ENCODE assay signal across 28 cellular contexts in genomic region chr3:2856062-2856792, GRCh38.
DNase-seq lines count a peak whose midpoint lies in the region; ATAC-seq and TF ChIP-seq lines count a peak whose summit lies in the region.
"Had no signal": no experiment of that assay in that cellular context is flagged by ENCODE, and none has a peak within 500 bp of the region (broad histone marks: within the 10 kb centered on the region; RNA-seq: fewer than 3 reads in every experiment).

No MANE protein-coding gene starts in this region.

- peak overlapping the region; percentile 62; the same call in 1 of the 2 replicates for H2AFZ ChIP-seq in Karpas-422 (ENCODE audit: low read length)

- no peaks in the 10 kb centered on the region for H3K9me2 ChIP-seq in Karpas-422 (replicated peaks; ENCODE audit: insufficient read depth, low read length)

- H3K4me3 Mint-ChIP-seq in endodermal cell (no peak overlapping the region), nephron progenitor cell (no peak overlapping the region)
- H3K4me3 Mint-ChIP-seq: activated CD4-positive, alpha-beta T cell treated with anti-CD3 and anti-CD28 coated beads, Interleukin-2, amount 10 ng/mL, durations not matched to agents 7 days and 5 days; activated naive CD4-positive, alpha-beta T cell treated with anti-CD3 and anti-CD28 coated beads, Interleukin-2, amount 10 ng/mL, durations not matched to agents 7 days and 5 days had no signal

- no peaks in the 10 kb centered on the region for H3K36me3 Mint-ChIP-seq in endodermal cell (ENCODE audit: low read depth)
- H3K36me3 Mint-ChIP-seq in nephron progenitor cell (ENCODE audit: low read depth) = no peaks in the 10 kb centered on the region
- H3K36me3 Mint-ChIP-seq: activated naive CD4-positive, alpha-beta T cell treated with anti-CD3 and anti-CD28 coated beads, Interleukin-2, amount 10 ng/mL, durations not matched to agents 7 days and 5 days; CD4-positive, alpha-beta memory T cell had no signal

- no peak for ATAC-seq in HG03175 (IDR thresholded peaks at IDR 0.05; ENCODE audit: unreplicated experiment)
- ATAC-seq: gastrocnemius medialis, HCT116, mucosa of descending colon had no signal

- H3K27ac Mint-ChIP-seq in endodermal cell (no peak overlapping the region), nephron progenitor cell (peak overlapping the region; percentile 74)
- H3K27ac Mint-ChIP-seq: activated CD4-positive, alpha-beta T cell treated with anti-CD3 and anti-CD28 coated beads, Interleukin-2, amount 10 ng/mL, durations not matched to agents 7 days and 5 days; activated naive CD4-positive, alpha-beta T cell treated with anti-CD3 and anti-CD28 coated beads, Interleukin-2, amount 10 ng/mL, durations not matched to agents 7 days and 5 days had no signal

- H3K4me1 Mint-ChIP-seq in endodermal cell (peaks cover 8% of the 10 kb centered on the region), nephron progenitor cell (peaks cover 20% of the 10 kb centered on the region)
- H3K4me1 Mint-ChIP-seq: activated CD4-positive, alpha-beta T cell treated with anti-CD3 and anti-CD28 coated beads, Interleukin-2, amount 10 ng/mL, durations not matched to agents 7 days and 5 days; activated naive CD4-positive, alpha-beta T cell treated with anti-CD3 and anti-CD28 coated beads, Interleukin-2, amount 10 ng/mL, durations not matched to agents 7 days and 5 days had no signal

- in situ Hi-C loops in KBM-7 (cut with MboI; ENCODE audit: low pct_unique_long_range_greater_than_20kb, low sequenced_read_pairs) = no loop called here

- H3K9me3 ChIP-seq in Karpas-422 (ENCODE audit: low read length) = no peaks in the 10 kb centered on the region
- H3K9me3 ChIP-seq in endodermal cell (ENCODE audit: control insufficient read depth, low read length) = no peaks in the 10 kb centered on the region
- H3K9me3 ChIP-seq: breast epithelium, gastrocnemius medialis, mucosa of descending colon, neutrophil, prostate gland had no signal

- peaks cover 34% of the 10 kb centered on the region for H3K27me3 Mint-ChIP-seq in endodermal cell (ENCODE audit: insufficient read depth)
- H3K27me3 Mint-ChIP-seq in nephron progenitor cell (ENCODE audit: low read depth, poor library complexity) = no peaks in the 10 kb centered on the region
- H3K27me3 Mint-ChIP-seq: activated naive CD4-positive, alpha-beta T cell treated with anti-CD3 and anti-CD28 coated beads, Interleukin-2, amount 10 ng/mL, durations not matched to agents 7 days and 5 days; CD4-positive, alpha-beta memory T cell had no signal

- H3K9ac ChIP-seq in Karpas-422 (ENCODE audit: low read length) = 0 out of 2 replicates have a peak overlapping the region, but pooled peaks have one; percentile 23
- no peak overlapping the region for H3K9ac ChIP-seq in endodermal cell (ENCODE audit: extremely low read depth, low read length, poor library complexity, severe bottlenecking)

- H3K36me3 ChIP-seq in Karpas-422 (ENCODE audit: insufficient read depth, low read length) = no peaks in the 10 kb centered on the region; the same call in 1 of the 2 replicates
- no peaks in the 10 kb centered on the region for H3K36me3 ChIP-seq in endodermal cell (ENCODE audit: control insufficient read depth, insufficient read depth, low read length)
- H3K36me3 ChIP-seq: breast epithelium, gastrocnemius medialis, neutrophil, prostate gland had no signal

- H3K4me3 ChIP-seq in Karpas-422 (ENCODE audit: low read length) (no peak overlapping the region), endodermal cell (ENCODE audit: low read length) (no peak overlapping the region)
- H3K4me3 ChIP-seq: breast epithelium, gastrocnemius medialis, mucosa of descending colon, prostate gland had no signal

- no peaks in the 10 kb centered on the region for H4K20me1 ChIP-seq in Karpas-422 (ENCODE audit: insufficient read depth, low read depth, low read length)

- no peaks in the 10 kb centered on the region for H3K27me3 ChIP-seq in Karpas-422 (ENCODE audit: low read length)
- H3K27me3 ChIP-seq in endodermal cell (ENCODE audit: control insufficient read depth, insufficient read depth, low read length, poor library complexity, severe bottlenecking) = no peaks in the 10 kb centered on the region
- H3K27me3 ChIP-seq: breast epithelium, gastrocnemius medialis, neutrophil had no signal

- no peaks in the 10 kb centered on the region for H3K79me2 ChIP-seq in Karpas-422 (ENCODE audit: low read length)

- H3K9me3 Mint-ChIP-seq in endodermal cell (no peaks in the 10 kb centered on the region), nephron progenitor cell (no peaks in the 10 kb centered on the region)
- H3K9me3 Mint-ChIP-seq: activated CD4-positive, alpha-beta T cell treated with anti-CD3 and anti-CD28 coated beads, Interleukin-2, amount 10 ng/mL, durations not matched to agents 7 days and 5 days; activated naive CD4-positive, alpha-beta T cell treated with anti-CD3 and anti-CD28 coated beads, Interleukin-2, amount 10 ng/mL, durations not matched to agents 7 days and 5 days; CD4-positive, alpha-beta memory T cell had no signal

- no peak overlapping the region for H3K27ac ChIP-seq in Karpas-422 (ENCODE audit: low read length)
- no peak overlapping the region for H3K27ac ChIP-seq in endodermal cell (ENCODE audit: low read depth, low read length)
- H3K27ac ChIP-seq: 22Rv1, breast epithelium, gastrocnemius medialis, neutrophil, prostate gland, VCaP had no signal

- DNase-seq in DMS 273 (lab: John Stamatoyannopoulos, UW; ENCODE audit: unreplicated experiment) (peak; percentile 1), DMS 273 treated with DMSO at 0.1 percent for 48 hours (lab: John Stamatoyannopoulos, UW) (no peak), Karpas-422 (peak; percentile 63), endodermal cell (peak; percentile 57), nephron progenitor cell (no peak), NCI-H1092 treated with DMSO at 0.1 percent for 48 hours (lab: John Stamatoyannopoulos, UW) (no peak), KBM-7 (no peak)
- DNase-seq: activated CD4-positive, alpha-beta T cell treated with anti-CD3 and anti-CD28 coated beads, Interleukin-2, amount 10 ng/mL, durations not matched to agents 7 days and 5 days; activated naive CD4-positive, alpha-beta T cell treated with anti-CD3 and anti-CD28 coated beads, Interleukin-2, amount 10 ng/mL, durations not matched to agents 7 days and 5 days; amygdala; cortex of kidney; gastrocnemius medialis; GF-D8; hypothalamus; IMR-90; islet precursor cell; mucosa of descending colon; NCI-H1417; T-helper 2 cell; trophoblast cell had no signal

- 76 to 80% methylated on average over 1 to 10 of the region's 10 CpGs for WGBS in endodermal cell (ENCODE audit: insufficient coverage in 1 of 2, insufficient read length in 1 of 2), 2 experiments

- H3K4me2 ChIP-seq in Karpas-422 (ENCODE audit: low read depth, low read length, poor library complexity, severe bottlenecking) = no peak overlapping the region

- TF ChIP-seq CTCF in endodermal cell (conservative IDR thresholded peaks at IDR 0.05) (peak; percentile 65), nephron progenitor cell (IDR thresholded peaks at IDR 0.05) (peak; percentile 12)

- peaks cover 10% of the 10 kb centered on the region for H3K4me1 ChIP-seq in Karpas-422 (ENCODE audit: low read length)
- H3K4me1 ChIP-seq in endodermal cell (ENCODE audit: control insufficient read depth, insufficient read depth, low read length) = no peaks in the 10 kb centered on the region
- H3K4me1 ChIP-seq: breast epithelium, gastrocnemius medialis, prostate gland had no signal

Comparison
In these comparisons a context has a peak if more than half of its experiments do, and no peak if none do; other contexts are left out.
1. DNase-seq: peak in DMS 273 (single experiment), Karpas-422 (single experiment) and endodermal cell (single experiment); none in DMS 273 treated with DMSO at 0.1 percent for 48 hours (single experiment), nephron progenitor cell (single experiment), NCI-H1092 treated with DMSO at 0.1 percent for 48 hours (single experiment) and KBM-7 (single experiment).